Comparison of ENCODE assay signal across 9 cellular contexts in the genomic region with DNA sequence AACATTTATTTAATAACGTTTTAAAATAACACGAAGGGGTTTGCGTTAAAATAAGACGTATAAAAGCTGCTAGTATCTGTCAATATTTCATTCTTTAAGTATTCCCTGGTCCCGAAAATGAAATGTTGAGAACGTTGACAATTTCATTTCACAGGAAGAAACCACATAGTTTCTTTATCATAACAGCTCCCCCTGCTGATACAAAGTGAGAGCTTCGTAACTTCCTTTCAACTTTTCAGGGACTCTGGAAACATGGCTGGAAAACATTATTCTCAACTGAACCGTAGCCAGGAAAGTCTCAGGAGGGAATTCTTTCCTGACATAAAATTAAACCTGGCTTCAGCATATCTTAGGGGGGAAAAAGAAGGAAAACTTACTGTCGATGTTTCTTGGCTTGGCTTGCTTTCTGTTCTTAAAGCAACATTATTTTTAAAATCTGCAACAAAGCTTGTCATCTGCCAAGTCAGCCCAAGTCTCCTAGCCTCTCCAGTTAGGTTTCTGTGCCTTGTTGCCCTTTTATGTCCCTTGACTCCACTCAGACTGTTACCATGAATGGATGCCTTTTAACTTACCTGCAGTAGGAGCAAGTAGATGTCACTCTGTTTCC.
DNase-seq lines count a peak whose midpoint lies in the region; ATAC-seq and TF ChIP-seq lines count a peak whose summit lies in the region.
"Had no signal": no experiment of that assay in that cellular context is flagged by ENCODE, and none has a peak within 500 bp of the region (broad histone marks: within the 10 kb centered on the region; RNA-seq: fewer than 3 reads in every experiment).

No MANE protein-coding gene starts in this region.

- TF ChIP-seq CTCF in Panc1 (IDR thresholded peaks at IDR 0.05) (peak; percentile 72; the same call in 1 of the 2 replicates), coronary artery (IDR thresholded peaks at IDR 0.05) (peak; percentile 61), lung (IDR thresholded peaks at IDR 0.05; ENCODE audit: control extremely low read depth, extremely low read depth) (peak; percentile 66), uterus (IDR thresholded peaks at IDR 0.05) (peak; percentile 54 to 83 (median 74))

- no peak for TF ChIP-seq POLR2A in uterus (IDR thresholded peaks at IDR 0.05)

- H3K4me3 ChIP-seq in HAP-1: no peak overlapping the region
- H3K4me3 ChIP-seq in Panc1 (ENCODE audit: low read depth in 2 of 2, low read length in 2 of 2): no peak overlapping the region
- H3K4me3 ChIP-seq in coronary artery: peak overlapping the region; percentile 26
- no peak overlapping the region for H3K4me3 ChIP-seq in lung
- no peak overlapping the region for H3K4me3 ChIP-seq in uterus

- ATAC-seq in Panc1 (no peak; the same call in 1 of the 2 replicates), lung (ENCODE audit: insufficient read depth, low FRiP score) (peak; percentile 59), GM19324 (IDR thresholded peaks at IDR 0.05; ENCODE audit: low FRiP score, unreplicated experiment) (no peak), GM21619 (IDR thresholded peaks at IDR 0.05; ENCODE audit: unreplicated experiment) (no peak)

- in situ Hi-C loops in HAP-1 (cut with MboI; ENCODE audit: low sequenced_read_pairs): no loop called here
- in situ Hi-C loops in Panc1 (cut with HindIII; ENCODE audit: low pct_unique_long_range_greater_than_20kb, low sequenced_read_pairs): no loop called here

- H3K4me1 ChIP-seq in HAP-1 (no peaks in the 10 kb centered on the region), Panc1 (ENCODE audit: control insufficient read depth, insufficient read depth, low read length) (no peaks in the 10 kb centered on the region), lung (ENCODE audit: control insufficient read depth in 2 of 2, insufficient read depth in 2 of 2, low read length in 2 of 2) (no peaks in the 10 kb centered on the region), uterus (no peaks in the 10 kb centered on the region)

- no TSS peak for BruUV-seq in Panc1 (replicated peaks; lab: Mats Ljungman, UMichigan)

- no peak overlapping the region for H3K27ac ChIP-seq in Panc1 (ENCODE audit: low read length)
- peak overlapping the region in 1 of 2 donors; percentile 12 for H3K27ac ChIP-seq in coronary artery
- H3K27ac ChIP-seq in lung (ENCODE audit: low read depth in 1 of 2, low read length in 1 of 2): no peak overlapping the region
- H3K27ac ChIP-seq in uterus: no peak overlapping the region

- WGBS in lung, 2 donors: 1 to 5% methylated on average over 9 of the region's 9 CpGs

- DNase-seq in COLO668 (lab: John Stamatoyannopoulos, UW; ENCODE audit: unreplicated experiment): peak; percentile 3
- peak; percentile 49 to 54 for DNase-seq in HAP-1 (ENCODE audit: low spot score in 2 of 2)
- DNase-seq in Panc1 (ENCODE audit: low read depth, low spot score): peak; percentile 42
- DNase-seq in coronary artery (ENCODE audit: low spot score): no peak
- peak; percentile 37 for DNase-seq in lung (ENCODE audit: low spot score)
- peak; percentile 34 to 62 for DNase-seq in uterus
- DNase-seq: activated B cell treated with CpG ODN at 0.5 μM for 24 hours had no signal

- H3K27me3 ChIP-seq in HAP-1 (ENCODE audit: low read depth) (peaks cover 2% of the 10 kb centered on the region; the same call in 1 of the 2 replicates), Panc1 (ENCODE audit: control insufficient read depth, insufficient read depth, low read length) (peaks cover 1% of the 10 kb centered on the region), lung (ENCODE audit: control insufficient read depth, insufficient read depth) (no peaks in the 10 kb centered on the region), uterus (no peaks in the 10 kb centered on the region)

- CTCF ChIA-PET in Panc1 (lab: Charles Lee): interaction anchor here (0.6 to 2.1 kb wide), 5 partner anchors 167 to 1282 kb away, joined by 3 to 29 read pairs (median 3); no protein-coding TSS in a partner anchor

- intact Hi-C loops in Panc1 (cut with micrococcal nuclease; ENCODE audit: unreplicated experiment) (loop anchor here (1.0 to 5.0 kb wide), 2 partner anchors 171 to 330 kb away; partner anchors contain the start of gene FYB1), uterus (cut with DNase I; ENCODE audit: low total_unique reads) (loop anchor here (5.0 kb wide), 1 partner anchor 170 kb away; no protein-coding TSS in a partner anchor)

- H3K36me3 ChIP-seq in HAP-1 (replicated peaks) (no peaks in the 10 kb centered on the region), Panc1 (ENCODE audit: control insufficient read depth, insufficient read depth, low read length) (no peaks in the 10 kb centered on the region), lung (ENCODE audit: control insufficient read depth in 2 of 2, insufficient read depth in 2 of 2, low read length in 2 of 2) (no peaks in the 10 kb centered on the region), uterus (no peaks in the 10 kb centered on the region)

- POLR2A ChIA-PET in Panc1 (lab: Charles Lee): no interaction called here

- H3K9me3 ChIP-seq in HAP-1 (no peaks in the 10 kb centered on the region), Panc1 (ENCODE audit: control insufficient read depth, insufficient read depth, low read depth, low read length) (no peaks in the 10 kb centered on the region), lung (ENCODE audit: control insufficient read depth in 2 of 2, insufficient read depth in 1 of 2, low read length in 1 of 2) (no peaks in the 10 kb centered on the region), uterus (no peaks in the 10 kb centered on the region)
